16 cellular contexts compared by ENCODE assay signal in the genomic region with DNA sequence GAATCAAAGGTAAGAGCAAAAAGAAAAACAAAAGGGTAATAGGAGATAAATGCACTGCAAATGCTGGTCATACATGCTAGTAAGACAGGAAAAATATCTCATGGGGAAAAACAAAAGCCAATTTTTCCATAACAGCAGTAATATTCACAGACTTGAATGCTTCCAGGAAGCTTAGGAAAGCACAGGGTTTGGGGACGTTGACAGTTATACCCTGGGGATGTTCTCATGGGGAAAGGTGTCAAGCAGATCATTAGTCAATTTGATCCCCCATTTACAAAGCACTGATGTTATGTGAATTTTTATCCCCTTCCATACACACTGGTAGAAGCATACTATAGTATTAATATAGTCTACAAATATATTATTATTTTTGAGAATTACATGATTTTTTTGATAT.
A peak's percentile ranks its signal among the peaks of the same experiment; 100 is the strongest.
DNase-seq lines count a peak whose midpoint lies in the region; ATAC-seq and TF ChIP-seq lines count a peak whose summit lies in the region.
"Had no signal": no experiment of that assay in that cellular context is flagged by ENCODE, and none has a peak within 500 bp of the region (broad histone marks: within the 10 kb centered on the region; RNA-seq: fewer than 3 reads in every experiment).

No MANE protein-coding gene starts in this region.

- peak overlapping the region; percentile 39 for H3K27ac Mint-ChIP-seq in dendritic cell treated with granulocyte-macrophage colony-stimulating factor and Interleukin-4, amounts not matched to agents 40 ng/mL and 50 ng/mL, for 4 days
- H3K27ac Mint-ChIP-seq: B cell; CD4-positive, alpha-beta T cell; GM23338; HFFc6 had no signal

- peaks cover under 1 to 29% (median 13%) of the 10 kb centered on the region in 11 experiments; a peak in 20 of 22 replicates for H3K9me3 ChIP-seq in BLaER1 treated with 17β-estradiol and CSF1 and Interleukin-3, amounts not matched to agents 10 nM and 100 nM (replicated peaks in 1 of 11)
- H3K9me3 ChIP-seq in MM.1S (replicated peaks; ENCODE audit: insufficient read depth, low read length) (no peaks in the 10 kb centered on the region), smooth muscle cell (replicated peaks; ENCODE audit: low read depth) (no peaks in the 10 kb centered on the region), ovary (no peaks in the 10 kb centered on the region)
- H3K9me3 ChIP-seq: Caco-2 had no signal

- 62% methylated on average over 1 of the region's 1 CpG for WGBS in smooth muscle cell (ENCODE audit: low lambda C conversion rate)
- 25 to 62% (median 26%) methylated on average over 1 of the region's 1 CpG for WGBS in ovary, 3 donors

- H3K36me3 ChIP-seq in BLaER1 treated with 17β-estradiol and CSF1 and Interleukin-3, amounts not matched to agents 10 nM and 100 nM, result no peaks in the 10 kb centered on the region
- H3K36me3 ChIP-seq in MM.1S (replicated peaks; ENCODE audit: insufficient read depth, low read length) (no peaks in the 10 kb centered on the region), smooth muscle cell (ENCODE audit: low read depth) (no peaks in the 10 kb centered on the region), ovary (no peaks in the 10 kb centered on the region)

- DNase-seq in MM.1S (no peak), smooth muscle cell (lab: John Stamatoyannopoulos, UW; ENCODE audit: unreplicated experiment) (no peak), NCI-H2029 treated with DMSO at 0.1 percent for 48 hours (lab: John Stamatoyannopoulos, UW) (no peak), ovary (no peak)
- DNase-seq: Caco-2; CD4-positive, alpha-beta T cell; HFFc6; KG1 had no signal

- TF ChIP-seq EP300 in ovary (IDR thresholded peaks at IDR 0.05), result no peak

- H3K36me3 Mint-ChIP-seq in dendritic cell treated with granulocyte-macrophage colony-stimulating factor and Interleukin-4, amounts not matched to agents 40 ng/mL and 50 ng/mL, for 4 days (ENCODE audit: low read depth), result no peaks in the 10 kb centered on the region

- peaks cover 45% of the 10 kb centered on the region for H3K4me1 Mint-ChIP-seq in dendritic cell treated with granulocyte-macrophage colony-stimulating factor and Interleukin-4, amounts not matched to agents 40 ng/mL and 50 ng/mL, for 4 days (ENCODE audit: low read depth)

- H3K4me1 ChIP-seq in BLaER1 treated with 17β-estradiol and CSF1 and Interleukin-3, amounts not matched to agents 10 nM and 100 nM, result peaks cover 62 to 78% (median 72%) of the 10 kb centered on the region in 10 experiments
- peaks cover 28% of the 10 kb centered on the region for H3K4me1 ChIP-seq in MM.1S (ENCODE audit: low read length)
- H3K4me1 ChIP-seq in smooth muscle cell (ENCODE audit: low read depth), result peaks cover 25% of the 10 kb centered on the region
- H3K4me1 ChIP-seq in ovary (ENCODE audit: insufficient read depth), result no peaks in the 10 kb centered on the region
- H3K4me1 ChIP-seq: Caco-2 had no signal

- no peak for TF ChIP-seq POLR2A in ovary (IDR thresholded peaks at IDR 0.05)

- H3K27me3 Mint-ChIP-seq in dendritic cell treated with granulocyte-macrophage colony-stimulating factor and Interleukin-4, amounts not matched to agents 40 ng/mL and 50 ng/mL, for 4 days, result no peaks in the 10 kb centered on the region
- H3K27me3 Mint-ChIP-seq: B cell; CD4-positive, alpha-beta T cell had no signal

- H2AFZ ChIP-seq in MM.1S (ENCODE audit: low read length) (no peak overlapping the region), smooth muscle cell (ENCODE audit: low read depth) (no peak overlapping the region)
- H2AFZ ChIP-seq: GM23338 had no signal

- no peaks in the 10 kb centered on the region for H3K27me3 ChIP-seq in BLaER1 treated with 17β-estradiol and CSF1 and Interleukin-3, amounts not matched to agents 10 nM and 100 nM
- H3K27me3 ChIP-seq in MM.1S (replicated peaks; ENCODE audit: insufficient read depth, low read length) (no peaks in the 10 kb centered on the region), smooth muscle cell (ENCODE audit: low read depth) (peaks cover 10% of the 10 kb centered on the region), ovary (no peaks in the 10 kb centered on the region)

- no peak for TF ChIP-seq CTCF in MM.1S (IDR thresholded peaks at IDR 0.05; ENCODE audit: low read length)
- TF ChIP-seq CTCF in smooth muscle cell (IDR thresholded peaks at IDR 0.05; ENCODE audit: borderline replicate concordance, insufficient read depth, poor library complexity, severe bottlenecking), result no peak
- TF ChIP-seq CTCF in ovary (IDR thresholded peaks at IDR 0.05), result no peak

- no peak overlapping the region for H3K4me3 Mint-ChIP-seq in dendritic cell treated with granulocyte-macrophage colony-stimulating factor and Interleukin-4, amounts not matched to agents 40 ng/mL and 50 ng/mL, for 4 days
- H3K4me3 Mint-ChIP-seq: B cell; CD4-positive, alpha-beta T cell; GM23338; HFFc6 had no signal

- peak overlapping the region in 10 of 11 experiments; percentile 1 to 86 (median 69); a peak in 17 of 22 replicates for H3K27ac ChIP-seq in BLaER1 treated with 17β-estradiol and CSF1 and Interleukin-3, amounts not matched to agents 10 nM and 100 nM
- peak overlapping the region; percentile 39; the same call in 1 of the 2 replicates for H3K27ac ChIP-seq in MM.1S (ENCODE audit: low read length)
- H3K27ac ChIP-seq in smooth muscle cell (ENCODE audit: low read depth), result no peak overlapping the region
- H3K27ac ChIP-seq in ovary, result no peak overlapping the region
- H3K27ac ChIP-seq: C4-2B had no signal

- no peaks in the 10 kb centered on the region for H4K20me1 ChIP-seq in BLaER1 treated with 17β-estradiol and CSF1 and Interleukin-3, amounts not matched to agents 10 nM and 100 nM
- no peaks in the 10 kb centered on the region for H4K20me1 ChIP-seq in MM.1S (ENCODE audit: insufficient read depth, low read length)
- H4K20me1 ChIP-seq in smooth muscle cell (ENCODE audit: low read depth), result no peaks in the 10 kb centered on the region

- H3K4me3 ChIP-seq in BLaER1 treated with 17β-estradiol and CSF1 and Interleukin-3, amounts not matched to agents 10 nM and 100 nM, result no peak overlapping the region
- no peak overlapping the region for H3K4me3 ChIP-seq in MM.1S (ENCODE audit: low read length)
- H3K4me3 ChIP-seq in smooth muscle cell, result no peak overlapping the region
- H3K4me3 ChIP-seq in ovary, result no peak overlapping the region
- H3K4me3 ChIP-seq: GM23338 had no signal

- no peaks in the 10 kb centered on the region for H3K9me2 ChIP-seq in MM.1S (replicated peaks; ENCODE audit: insufficient read depth, low read length)

- peaks cover 8% of the 10 kb centered on the region for H3F3A ChIP-seq in MM.1S (ENCODE audit: insufficient read depth, low read length)
- no peaks in the 10 kb centered on the region for H3F3A ChIP-seq in smooth muscle cell (ENCODE audit: low read depth)

- peak overlapping the region; percentile 54 to 82 (median 73) for H3K4me2 ChIP-seq in BLaER1 treated with 17β-estradiol and CSF1 and Interleukin-3, amounts not matched to agents 10 nM and 100 nM
- H3K4me2 ChIP-seq in MM.1S (ENCODE audit: low read depth, low read length) (peak overlapping the region; percentile 3; the same call in 1 of the 2 replicates), smooth muscle cell (peak overlapping the region; percentile 67)
- H3K4me2 ChIP-seq: GM23338 had no signal

- no peaks in the 10 kb centered on the region for H3K79me2 ChIP-seq in MM.1S (ENCODE audit: low read length)
- no peaks in the 10 kb centered on the region for H3K79me2 ChIP-seq in smooth muscle cell (ENCODE audit: low read depth)

- H3K9ac ChIP-seq in BLaER1 treated with 17β-estradiol and CSF1 and Interleukin-3, amounts not matched to agents 10 nM and 100 nM, result peak overlapping the region in 5 of 11 experiments; percentile 19 to 45 (median 37); a peak in 6 of 22 replicates
- H3K9ac ChIP-seq in MM.1S (ENCODE audit: low read length) (no peak overlapping the region), smooth muscle cell (ENCODE audit: low read depth) (no peak overlapping the region)

- intact Hi-C loops in dendritic cell treated with granulocyte-macrophage colony-stimulating factor and Interleukin-4, amounts not matched to agents 40 ng/mL and 50 ng/mL, for 4 days (cut with micrococcal nuclease), result no loop called here
- intact Hi-C loops in ovary (cut with DNase I), result no loop called here

- H3K9me3 Mint-ChIP-seq in dendritic cell treated with granulocyte-macrophage colony-stimulating factor and Interleukin-4, amounts not matched to agents 40 ng/mL and 50 ng/mL, for 4 days, result no peaks in the 10 kb centered on the region
- H3K9me3 Mint-ChIP-seq: GM23338 had no signal

- ATAC-seq in HG02970 (IDR thresholded peaks at IDR 0.05; ENCODE audit: low FRiP score, unreplicated experiment) (no peak), GM18498 (IDR thresholded peaks at IDR 0.05; ENCODE audit: unreplicated experiment) (no peak)
- ATAC-seq: GM23338, HCT116 had no signal

Comparison
In these comparisons a context has a peak if more than half of its experiments do, and no peak if none do; other contexts are left out.
1. H3K27ac ChIP-seq: peak in BLaER1 treated with 17β-estradiol and CSF1 and Interleukin-3, amounts not matched to agents 10 nM and 100 nM (10 of 11) and MM.1S (single experiment); none in smooth muscle cell (single experiment) and ovary (0 of 2).
2. H3K4me2 ChIP-seq: peak in every context shown above with its lines; median percentile 73 in BLaER1 treated with 17β-estradiol and CSF1 and Interleukin-3, amounts not matched to agents 10 nM and 100 nM; 67 in smooth muscle cell; 3 in MM.1S.